ENCODE assay signal across 24 cellular contexts in the genomic region with DNA sequence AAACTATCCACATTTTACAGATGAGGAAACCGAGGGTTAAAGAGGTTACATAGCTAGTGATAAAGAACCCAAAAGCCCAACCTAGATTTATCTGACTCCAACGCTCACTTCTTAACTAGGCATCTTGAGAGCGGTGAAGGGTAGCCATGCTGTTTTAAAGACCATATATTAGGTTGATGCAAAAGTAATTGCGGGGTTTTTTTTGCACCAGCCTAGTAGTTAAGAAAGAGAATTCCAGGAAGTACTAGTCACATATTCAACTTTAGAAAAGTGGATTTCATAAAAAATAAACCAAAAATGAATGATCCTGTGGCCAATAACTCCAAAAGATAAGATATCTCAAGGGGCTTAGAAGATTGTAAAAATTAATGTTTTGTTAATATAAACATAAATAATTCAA.
"Had no signal": no experiment of that assay in that cellular context is flagged by ENCODE, and none has a peak within 500 bp of the region (broad histone marks: within the 10 kb centered on the region; RNA-seq: fewer than 3 reads in every experiment).

No MANE protein-coding gene starts in this region.

- H3K4me3 Mint-ChIP-seq: activated naive CD8-positive, alpha-beta T cell treated with anti-CD3 and anti-CD28 coated beads for 36 hours; activated T-cell treated with anti-CD3 and anti-CD28 coated beads, Interleukin-2, amount 50 U/mL, for 24 hours; activated T-helper 17 cell treated with anti-CD3 and anti-CD28 coated beads, Interleukin-2, amount 50 U/mL, for 72 hours; natural killer cell; WTC11 had no signal

- DNase-seq: activated CD8-positive, alpha-beta memory T cell treated with anti-CD3 and anti-CD28 coated beads for 24 hours; activated CD8-positive, alpha-beta memory T cell treated with anti-CD3 and anti-CD28 coated beads, Interleukin-2, amount 50 U/mL, for 4 hours; activated naive CD8-positive, alpha-beta T cell treated with anti-CD3 and anti-CD28 coated beads for 36 hours; activated T-cell treated with anti-CD3 and anti-CD28 coated beads, Interleukin-2, amount 50 U/mL, for 24 hours; cerebellar nuclear complex; cortex of kidney; hypothalamus; left ventricle myocardium inferior; midbrain; natural killer cell; pancreas; right cardiac atrium; small intestine; stimulated activated CD4-positive, alpha-beta T cell treated with anti-CD3 and anti-CD28 coated beads, Interleukin-15, amount 100 ng/mL, for 24 hours; stimulated activated CD4-positive, alpha-beta T cell treated with anti-CD3 and anti-CD28 coated beads, Interleukin-2, amount 100 ng/mL, for 48 hours; stimulated activated CD8-positive, alpha-beta memory T cell treated with anti-CD3 and anti-CD28 coated beads, Interleukin-4, amount 100 ng/mL, for 48 hours; stimulated activated naive CD4-positive, alpha-beta T cell; T-helper 1 cell; testis; upper lobe of right lung had no signal

- H3K27me3 Mint-ChIP-seq: activated naive CD8-positive, alpha-beta T cell treated with anti-CD3 and anti-CD28 coated beads for 36 hours; activated T-cell treated with anti-CD3 and anti-CD28 coated beads, Interleukin-2, amount 50 U/mL, for 24 hours; activated T-helper 17 cell treated with anti-CD3 and anti-CD28 coated beads, Interleukin-2, amount 50 U/mL, for 72 hours had no signal

- H3K36me3 Mint-ChIP-seq: activated naive CD8-positive, alpha-beta T cell treated with anti-CD3 and anti-CD28 coated beads for 36 hours; natural killer cell; WTC11 had no signal

- H3K4me1 ChIP-seq: pancreas, testis, upper lobe of right lung had no signal

- H3K9me3 Mint-ChIP-seq: activated T-cell treated with anti-CD3 and anti-CD28 coated beads, Interleukin-2, amount 50 U/mL, for 24 hours; activated T-helper 17 cell treated with anti-CD3 and anti-CD28 coated beads, Interleukin-2, amount 50 U/mL, for 72 hours; natural killer cell; WTC11 had no signal

- ATAC-seq: activated T-helper 17 cell treated with anti-CD3 and anti-CD28 coated beads, Interleukin-2, amount 50 U/mL, for 72 hours; natural killer cell; pancreas; upper lobe of right lung had no signal

- H3K27ac ChIP-seq: epithelial cell of prostate, left ventricle myocardium inferior, neutrophil, pancreas, testis, upper lobe of right lung had no signal

- H3K36me3 ChIP-seq: left ventricle myocardium inferior, neutrophil, pancreas, upper lobe of right lung had no signal

- H3K9me3 ChIP-seq: left ventricle myocardium inferior, neutrophil, pancreas, testis, upper lobe of right lung had no signal

- H3K4me1 Mint-ChIP-seq: activated naive CD8-positive, alpha-beta T cell treated with anti-CD3 and anti-CD28 coated beads for 36 hours; activated T-helper 17 cell treated with anti-CD3 and anti-CD28 coated beads, Interleukin-2, amount 50 U/mL, for 72 hours; natural killer cell had no signal

- H3K4me3 ChIP-seq: left ventricle myocardium inferior, pancreas, testis, upper lobe of right lung had no signal

- H3K27ac Mint-ChIP-seq: activated naive CD8-positive, alpha-beta T cell treated with anti-CD3 and anti-CD28 coated beads for 36 hours; activated T-cell treated with anti-CD3 and anti-CD28 coated beads, Interleukin-2, amount 50 U/mL, for 24 hours; activated T-helper 17 cell treated with anti-CD3 and anti-CD28 coated beads, Interleukin-2, amount 50 U/mL, for 72 hours; natural killer cell had no signal

- H3K27me3 ChIP-seq: neutrophil, pancreas, testis, upper lobe of right lung had no signal
